In the genomic region with DNA sequence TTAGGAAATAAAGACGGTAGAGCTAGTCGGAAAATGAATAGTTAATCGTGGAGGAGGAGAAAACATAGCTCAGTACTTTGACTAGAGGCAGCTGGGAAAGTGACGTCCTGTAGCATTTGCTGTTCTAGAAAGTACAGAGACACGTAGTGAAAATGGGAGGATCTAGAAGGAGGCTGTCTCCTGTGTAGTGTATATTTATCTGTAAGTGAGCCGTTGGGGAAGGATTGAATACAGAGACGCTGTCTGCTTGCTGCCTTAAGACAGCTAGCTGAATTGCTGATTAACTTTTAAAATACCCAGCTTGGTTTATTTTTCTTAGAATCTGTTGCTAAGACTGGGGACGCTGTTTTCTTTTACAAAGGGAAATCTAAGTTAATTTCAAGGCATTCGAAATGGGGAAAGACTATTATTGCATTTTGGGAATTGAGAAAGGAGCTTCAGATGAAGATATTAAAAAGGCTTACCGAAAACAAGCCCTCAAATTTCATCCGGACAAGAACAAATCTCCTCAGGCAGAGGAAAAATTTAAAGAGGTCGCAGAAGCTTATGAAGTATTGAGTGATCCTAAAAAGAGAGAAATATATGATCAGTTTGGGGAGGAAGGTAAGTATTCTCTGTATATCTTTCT, we compare ENCODE assay signal across 1 cellular context.
TF ChIP-seq lines count a peak whose summit lies in the region.

A gene (plus strand): TSS at position 221 of the 628 bp plus-strand sequence. CDS start 172 bp downstream, at position 393.

TF ChIP-seq in GM12878, 131 proteins besides CTCF, POLR2A, EP300 and RAD21 (continued from another document):
- no peak for TF ChIP-seq NR2F1 (conservative IDR thresholded peaks at IDR 0.05)
- TF ChIP-seq TCF12 (IDR thresholded peaks at IDR 0.05; ENCODE audit: low read depth, low read length), result peak; percentile 56; the same call in 1 of the 2 replicates
- TF ChIP-seq MEF2A (IDR thresholded peaks at IDR 0.05; ENCODE audit: insufficient read depth, low read depth, low read length), result no peak
- TF ChIP-seq, protein P1, sequence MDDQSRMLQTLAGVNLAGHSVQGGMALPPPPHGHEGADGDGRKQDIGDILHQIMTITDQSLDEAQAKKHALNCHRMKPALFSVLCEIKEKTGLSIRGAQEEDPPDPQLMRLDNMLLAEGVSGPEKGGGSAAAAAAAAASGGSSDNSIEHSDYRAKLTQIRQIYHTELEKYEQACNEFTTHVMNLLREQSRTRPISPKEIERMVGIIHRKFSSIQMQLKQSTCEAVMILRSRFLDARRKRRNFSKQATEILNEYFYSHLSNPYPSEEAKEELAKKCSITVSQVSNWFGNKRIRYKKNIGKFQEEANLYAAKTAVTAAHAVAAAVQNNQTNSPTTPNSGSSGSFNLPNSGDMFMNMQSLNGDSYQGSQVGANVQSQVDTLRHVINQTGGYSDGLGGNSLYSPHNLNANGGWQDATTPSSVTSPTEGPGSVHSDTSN (IDR thresholded peaks at IDR 0.05; ENCODE audit: insufficient replicate concordance, low read depth, low read length), result no peak
